8 cellular contexts compared by ENCODE assay signal in the genomic region with DNA sequence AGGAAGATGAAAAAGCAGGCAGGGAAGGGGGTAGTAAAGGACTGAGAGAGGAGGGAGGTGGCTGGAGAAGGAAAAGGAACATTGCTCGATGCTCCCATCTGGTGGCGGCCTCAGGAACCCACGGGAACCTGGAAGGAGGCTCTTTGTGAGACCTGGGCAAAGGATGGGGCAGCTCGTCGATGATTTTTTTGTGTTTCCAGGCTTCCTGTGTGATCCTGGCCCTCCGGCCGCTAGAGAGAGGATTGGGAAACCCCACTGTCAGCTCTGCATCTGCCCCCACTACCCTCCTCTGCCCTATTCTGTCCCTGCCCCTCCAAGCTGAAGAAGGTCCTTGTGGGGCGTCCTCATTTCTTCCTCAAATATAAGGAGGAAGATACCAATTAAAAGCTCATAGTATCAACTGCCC. TPM values are rescaled to one million over a fixed set of nuclear protein-coding genes. Genes with fewer than 3 reads are reported as not detected.
DNase-seq lines count a peak whose midpoint lies in the region; ATAC-seq and TF ChIP-seq lines count a peak whose summit lies in the region.

No MANE protein-coding gene starts in this region.

- H3K4me1 ChIP-seq in osteoblast (ENCODE audit: insufficient read depth, low read length), result peaks cover 10% of the 10 kb centered on the region

- TF ChIP-seq CTCF in fibroblast of villous mesenchyme (IDR thresholded peaks at IDR 0.05; ENCODE audit: insufficient read depth, low read depth, low read length), result peak; percentile 82
- peak; percentile 92 for TF ChIP-seq CTCF in osteoblast (IDR thresholded peaks at IDR 0.05; ENCODE audit: extremely low read depth, low read depth, low read length)

- no peaks in the 10 kb centered on the region for H3K27me3 Mint-ChIP-seq in activated T-helper 17 cell treated with anti-CD3 and anti-CD28 coated beads, Interleukin-2, amount 50 U/mL, for 72 hours

- H3K9me3 Mint-ChIP-seq in activated T-helper 17 cell treated with anti-CD3 and anti-CD28 coated beads, Interleukin-2, amount 50 U/mL, for 72 hours, result no peaks in the 10 kb centered on the region

- H3K4me3 ChIP-seq in Jurkat, Clone E6-1 (ENCODE audit: low read length), result no peak overlapping the region
- H3K4me3 ChIP-seq in fibroblast of villous mesenchyme (ENCODE audit: low read depth, low read length) (no peak overlapping the region), osteoblast (ENCODE audit: insufficient read depth, low read length) (no peak overlapping the region)

- no peak overlapping the region for H3K4me3 Mint-ChIP-seq in activated T-helper 17 cell treated with anti-CD3 and anti-CD28 coated beads, Interleukin-2, amount 50 U/mL, for 72 hours

- H3K79me2 ChIP-seq in osteoblast (ENCODE audit: insufficient read depth, low read length), result no peaks in the 10 kb centered on the region

- DNase-seq in DMS153 treated with DMSO at 0.1 percent for 48 hours (lab: John Stamatoyannopoulos, UW; ENCODE audit: unreplicated experiment) (peak; percentile 57), OCI-M1 (lab: John Stamatoyannopoulos, UW) (peak; percentile 76), fibroblast of villous mesenchyme (ENCODE audit: low read depth) (peak; percentile 63), osteoblast (ENCODE audit: insufficient read length, low spot score, missing footprints) (peak; percentile 97)
- DNase-seq in Jurkat, Clone E6-1 (ENCODE audit: low read depth, low spot score), result peak; percentile 28

- H3K4me2 ChIP-seq in osteoblast (ENCODE audit: insufficient read depth, low read length), result no peak overlapping the region

- no peaks in the 10 kb centered on the region for H3K9me3 ChIP-seq in osteoblast (ENCODE audit: low read depth, low read length)

- no peaks in the 10 kb centered on the region for H3K36me3 Mint-ChIP-seq in activated T-helper 17 cell treated with anti-CD3 and anti-CD28 coated beads, Interleukin-2, amount 50 U/mL, for 72 hours (ENCODE audit: low read depth)

- ATAC-seq in activated T-helper 17 cell treated with anti-CD3 and anti-CD28 coated beads, Interleukin-2, amount 50 U/mL, for 72 hours (replicated peaks), result peak; percentile 67
- ATAC-seq in HG03025 (IDR thresholded peaks at IDR 0.05; ENCODE audit: low FRiP score, unreplicated experiment) (no peak), HG02870 (IDR thresholded peaks at IDR 0.05; ENCODE audit: unreplicated experiment) (no peak)

- peak overlapping the region; percentile 66 for H2AFZ ChIP-seq in osteoblast (ENCODE audit: low read length)

- H4K20me1 ChIP-seq in osteoblast (ENCODE audit: insufficient read depth, low read length), result no peaks in the 10 kb centered on the region

- H3K27ac ChIP-seq in osteoblast (ENCODE audit: low read depth, low read length), result no peak overlapping the region

- H3K4me1 Mint-ChIP-seq in activated T-helper 17 cell treated with anti-CD3 and anti-CD28 coated beads, Interleukin-2, amount 50 U/mL, for 72 hours, result peaks cover 6% of the 10 kb centered on the region

- no peaks in the 10 kb centered on the region for H3K27me3 ChIP-seq in osteoblast (ENCODE audit: insufficient read depth, low read length)

- H3K27ac Mint-ChIP-seq in activated T-helper 17 cell treated with anti-CD3 and anti-CD28 coated beads, Interleukin-2, amount 50 U/mL, for 72 hours, result peak overlapping the region; percentile 8

- no peaks in the 10 kb centered on the region for H3K36me3 ChIP-seq in osteoblast (ENCODE audit: insufficient read depth, low read length)

RNA-seq across cellular contexts. Expression of a gene that starts 6.6 kb away (rescaled TPM):
- not detected for polyA plus RNA-seq in Jurkat, Clone E6-1 (2012; ENCODE audit: insufficient read depth, insufficient read length)
- not detected for total RNA-seq in activated T-helper 17 cell treated with anti-CD3 and anti-CD28 coated beads, Interleukin-2, amount 50 U/mL, for 72 hours
- total RNA-seq in fibroblast of villous mesenchyme (under 0.01 TPM in 2 replicates), osteoblast (under 0.01 TPM in 1 of 2 replicates, not detected in the other)

RNA-seq across cellular contexts. Expression of a gene that starts 24.2 kb away (rescaled TPM):
- 13.0 TPM for polyA plus RNA-seq in Jurkat, Clone E6-1 (2012; ENCODE audit: insufficient read depth, insufficient read length)
- 10 to 100 TPM; 33.1 to 40.8 TPM for total RNA-seq in activated T-helper 17 cell treated with anti-CD3 and anti-CD28 coated beads, Interleukin-2, amount 50 U/mL, for 72 hours
- total RNA-seq in fibroblast of villous mesenchyme (13.5 and 18.6 TPM in 2 replicates), osteoblast (18.8 and 21.5 TPM in 2 replicates)

Comparison
In these comparisons a context has a peak if more than half of its experiments do, and no peak if none do; other contexts are left out.
1. DNase-seq: peak in every context shown above with its lines; median percentile 97 in osteoblast; 76 in OCI-M1; 63 in fibroblast of villous mesenchyme; 57 in DMS153 treated with DMSO at 0.1 percent for 48 hours; 28 in Jurkat, Clone E6-1.